In the genomic region with DNA sequence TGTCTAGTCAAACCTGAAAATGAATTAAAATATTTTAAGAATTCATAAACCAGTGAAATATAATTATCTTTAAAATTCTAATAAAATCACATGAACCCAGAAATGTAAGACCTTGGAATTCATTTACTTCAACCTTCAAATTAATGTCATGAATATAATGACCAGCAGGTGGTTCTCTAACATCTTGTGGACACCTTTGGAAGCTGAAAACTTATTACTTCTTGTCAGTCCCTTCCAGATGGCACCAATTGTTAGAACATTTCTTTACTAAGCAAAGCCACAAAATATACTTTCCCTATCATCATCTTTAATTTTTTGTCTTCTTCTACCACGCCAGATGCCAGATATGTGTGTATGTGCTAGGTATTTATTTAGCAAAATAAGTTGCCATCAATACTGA, we compare ENCODE assay signal across 10 cellular contexts.
A peak's percentile ranks its signal among the peaks of the same experiment; 100 is the strongest.
DNase-seq lines count a peak whose midpoint lies in the region; ATAC-seq and TF ChIP-seq lines count a peak whose summit lies in the region.
"Had no signal": no experiment of that assay in that cellular context is flagged by ENCODE, and none has a peak within 500 bp of the region (broad histone marks: within the 10 kb centered on the region; RNA-seq: fewer than 3 reads in every experiment).

No MANE protein-coding gene starts in this region.

- H3K27ac ChIP-seq in OCI-LY3 (ENCODE audit: low read length): peak overlapping the region; percentile 9; the same call in 1 of the 2 replicates

- H3K9me3 ChIP-seq in OCI-LY3 (ENCODE audit: insufficient read depth, low read length): no peaks in the 10 kb centered on the region

- no peak overlapping the region for H3K9ac ChIP-seq in OCI-LY3 (ENCODE audit: low read length)

- no peak for ATAC-seq in stimulated activated memory B cell treated with anti-CD40 and anti-IgM and Interleukin-4, amounts not matched to agents 10 μg/mL and 1 μg/mL and 100 μg/mL, for 72 hours
- no peak for ATAC-seq in GM18858 (IDR thresholded peaks at IDR 0.05; ENCODE audit: unreplicated experiment)

- no peaks in the 10 kb centered on the region for H3K79me2 ChIP-seq in OCI-LY3 (ENCODE audit: low read length)

- H3K27me3 ChIP-seq in OCI-LY3 (ENCODE audit: low read depth, low read length): no peaks in the 10 kb centered on the region

- TF ChIP-seq CTCF in OCI-LY3 (IDR thresholded peaks at IDR 0.05; ENCODE audit: low read depth, low read length) (peak; percentile 62), fibroblast of the aortic adventitia (IDR thresholded peaks at IDR 0.05; ENCODE audit: insufficient read depth, low read length) (peak; percentile 13)

- H2AFZ ChIP-seq in OCI-LY3 (ENCODE audit: low read depth, low read length): no peak overlapping the region

- H3K4me1 ChIP-seq in OCI-LY3 (ENCODE audit: low read length): peaks cover 66% of the 10 kb centered on the region

- peak overlapping the region; percentile 58 for H3K27ac Mint-ChIP-seq in stimulated activated memory B cell treated with anti-CD40 and anti-IgM and Interleukin-4, amounts not matched to agents 10 μg/mL and 1 μg/mL and 100 μg/mL, for 72 hours

- H3K36me3 Mint-ChIP-seq in stimulated activated memory B cell treated with anti-CD40 and anti-IgM and Interleukin-4, amounts not matched to agents 10 μg/mL and 1 μg/mL and 100 μg/mL, for 72 hours: peaks cover 10% of the 10 kb centered on the region

- H3K9me3 Mint-ChIP-seq in stimulated activated memory B cell treated with anti-CD40 and anti-IgM and Interleukin-4, amounts not matched to agents 10 μg/mL and 1 μg/mL and 100 μg/mL, for 72 hours: no peaks in the 10 kb centered on the region

- H4K20me1 ChIP-seq in OCI-LY3 (ENCODE audit: insufficient read depth, low read length): no peaks in the 10 kb centered on the region

- H3K27me3 Mint-ChIP-seq in stimulated activated memory B cell treated with anti-CD40 and anti-IgM and Interleukin-4, amounts not matched to agents 10 μg/mL and 1 μg/mL and 100 μg/mL, for 72 hours: no peaks in the 10 kb centered on the region

- no peak overlapping the region for H3K4me3 Mint-ChIP-seq in stimulated activated memory B cell treated with anti-CD40 and anti-IgM and Interleukin-4, amounts not matched to agents 10 μg/mL and 1 μg/mL and 100 μg/mL, for 72 hours

- peaks cover 56% of the 10 kb centered on the region for H3K4me1 Mint-ChIP-seq in stimulated activated memory B cell treated with anti-CD40 and anti-IgM and Interleukin-4, amounts not matched to agents 10 μg/mL and 1 μg/mL and 100 μg/mL, for 72 hours

- DNase-seq in NCI-H1105 treated with DMSO at 0.1 percent for 48 hours (lab: John Stamatoyannopoulos, UW): peak; percentile 27
- no peak for DNase-seq in NCI-H1105 (lab: John Stamatoyannopoulos, UW)
- peak; percentile 14 for DNase-seq in fibroblast of the aortic adventitia (ENCODE audit: low read depth)
- DNase-seq in NCI-H226: no peak
- no peak for DNase-seq in activated CD4-positive, alpha-beta T cell treated with anti-CD3 and anti-CD28 coated beads for 4 hours
- DNase-seq: activated CD8-positive, alpha-beta memory T cell treated with anti-CD3 and anti-CD28 coated beads, Interleukin-2, amount 50 U/mL, for 4 hours; NCI-H1436 treated with DMSO at 0.1 percent for 48 hours had no signal

- H3K4me3 ChIP-seq in OCI-LY3 (ENCODE audit: low read length) (no peak overlapping the region), fibroblast of the aortic adventitia (ENCODE audit: low read depth, low read length) (no peak overlapping the region)

- H3K4me2 ChIP-seq in OCI-LY3 (ENCODE audit: low read length): peak overlapping the region; percentile 16

- H3K36me3 ChIP-seq in OCI-LY3 (replicated peaks; ENCODE audit: low read depth, low read length): no peaks in the 10 kb centered on the region

Comparison
In these comparisons a context has a peak if more than half of its experiments do, and no peak if none do; other contexts are left out.
1. DNase-seq: peak in NCI-H1105 treated with DMSO at 0.1 percent for 48 hours (single experiment) and fibroblast of the aortic adventitia (single experiment); none in NCI-H1105 (single experiment), NCI-H226 (single experiment) and activated CD4-positive, alpha-beta T cell treated with anti-CD3 and anti-CD28 coated beads for 4 hours (0 of 2).